Comparison of ENCODE assay signal across 11 cellular contexts in the genomic region with DNA sequence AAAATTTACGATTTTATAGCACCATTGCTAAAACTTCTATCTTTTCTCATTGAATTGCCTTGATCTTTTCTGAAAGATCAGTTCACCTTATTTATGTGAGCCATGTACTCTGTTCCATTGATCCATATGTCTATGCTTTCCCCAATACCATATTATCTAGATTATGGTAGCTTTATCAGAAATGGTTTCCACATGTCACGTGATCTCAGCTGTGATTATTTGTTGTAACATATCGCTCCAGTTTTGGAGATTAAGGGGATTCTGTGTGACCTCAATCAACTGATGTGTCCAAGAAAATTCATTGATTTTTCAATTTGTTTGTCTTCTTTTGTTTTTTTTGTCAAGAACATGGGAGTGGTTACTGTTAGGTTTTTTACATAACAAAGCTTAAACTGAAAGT.
"Had no signal": no experiment of that assay in that cellular context is flagged by ENCODE, and none has a peak within 500 bp of the region (broad histone marks: within the 10 kb centered on the region; RNA-seq: fewer than 3 reads in every experiment).

No MANE protein-coding gene starts in this region.

- H3K4me2 ChIP-seq: GM23338 had no signal

- DNase-seq: GM23248, GOT3, H7, H9, HCEC 1CT, HFFc6 had no signal

- H3K4me3 ChIP-seq: GM23248, GM23338, HAP-1 had no signal

- H3K36me3 ChIP-seq: HAP-1 had no signal

- ATAC-seq: GM23338, HCT116 had no signal

- FAIRE-seq: H1, H54 had no signal

- H3K9me3 ChIP-seq: HAP-1 had no signal

- H3K9ac ChIP-seq: GM23248 had no signal

- H2AFZ ChIP-seq: GM23248, GM23338 had no signal

- H3K27ac ChIP-seq: GM23248 had no signal
